ENCODE assay signal across 19 cellular contexts in the genomic region with DNA sequence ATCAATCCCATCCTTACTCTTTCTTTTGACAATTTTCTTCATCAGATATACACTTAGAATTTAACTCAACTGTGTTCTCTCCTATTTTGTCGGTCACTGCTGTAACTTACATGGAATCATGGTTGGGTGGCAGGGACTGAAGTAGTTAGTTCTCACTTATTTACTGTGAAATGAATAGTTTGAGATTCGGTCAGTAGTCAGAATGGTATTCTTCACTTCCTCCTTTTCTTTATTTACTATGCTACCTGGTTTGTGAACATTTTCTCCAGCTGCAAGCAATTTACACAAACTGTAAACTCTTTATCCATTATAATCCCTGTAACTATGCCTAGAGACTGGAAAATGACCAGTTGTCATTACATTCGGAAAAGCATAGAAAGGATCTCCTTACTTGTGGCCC. TPM values are rescaled to one million over a fixed set of nuclear protein-coding genes. Genes with fewer than 3 reads are reported as not detected.
DNase-seq lines count a peak whose midpoint lies in the region; ATAC-seq and TF ChIP-seq lines count a peak whose summit lies in the region.
"Had no signal": no experiment of that assay in that cellular context is flagged by ENCODE, and none has a peak within 500 bp of the region (broad histone marks: within the 10 kb centered on the region; RNA-seq: fewer than 3 reads in every experiment).

No MANE protein-coding gene starts in this region.

- H3K9me3 Mint-ChIP-seq in Calu3 (ENCODE audit: low read depth, unreplicated experiment) = no peaks in the 10 kb centered on the region
- H3K9me3 Mint-ChIP-seq: activated T-cell treated with anti-CD3 and anti-CD28 coated beads, Interleukin-2, amount 50 U/mL, for 4 hours; neural progenitor cell had no signal

- CTCF ChIA-PET in Calu3 (lab: Charles Lee) = no interaction called here

- no peaks in the 10 kb centered on the region for H3K4me1 Mint-ChIP-seq in Calu3 (ENCODE audit: low read depth, unreplicated experiment)

- no TSS peak for BruUV-seq in Calu3 (replicated peaks; lab: Mats Ljungman, UMichigan)

- peaks cover 84% of the 10 kb centered on the region for H3K27me3 Mint-ChIP-seq in Calu3 (ENCODE audit: unreplicated experiment)

- ATAC-seq in GM18519 (IDR thresholded peaks at IDR 0.05; ENCODE audit: low FRiP score, unreplicated experiment) = peak; percentile 93
- ATAC-seq in GM21360 (IDR thresholded peaks at IDR 0.05; ENCODE audit: unreplicated experiment) = peak; percentile 92
- ATAC-seq in HG02884 (IDR thresholded peaks at IDR 0.05; ENCODE audit: unreplicated experiment) = peak; percentile 91
- peak; percentile 93 for ATAC-seq in HG03520 (IDR thresholded peaks at IDR 0.05; ENCODE audit: unreplicated experiment)
- ATAC-seq: activated T-cell treated with anti-CD3 and anti-CD28 coated beads, Interleukin-2, amount 50 U/mL, for 4 hours had no signal

- H3K4me3 Mint-ChIP-seq in Calu3 (ENCODE audit: low read depth, unreplicated experiment) = no peak overlapping the region
- H3K4me3 Mint-ChIP-seq: activated naive CD8-positive, alpha-beta T cell; activated T-cell treated with anti-CD3 and anti-CD28 coated beads, Interleukin-2, amount 50 U/mL, for 4 hours; neural progenitor cell had no signal

- intact Hi-C loops in Calu3 (cut with micrococcal nuclease; ENCODE audit: unreplicated experiment) = no loop called here

- TF ChIP-seq CTCF in Calu3 (IDR thresholded peaks at IDR 0.05; ENCODE audit: unreplicated experiment) = no peak

- no peak for DNase-seq in HT-29 (ENCODE audit: low spot score)
- DNase-seq in central memory CD4-positive, alpha-beta T cell = no peak
- DNase-seq in NCI-H1105 treated with DMSO at 0.1 percent for 48 hours (lab: John Stamatoyannopoulos, UW) = no peak
- DNase-seq in Calu3 = no peak
- DNase-seq: activated CD4-positive, alpha-beta T cell treated with anti-CD3 and anti-CD28 coated beads, Interleukin-2, amount 50 U/mL, for 48 hours; activated T-cell treated with anti-CD3 and anti-CD28 coated beads, Interleukin-2, amount 50 U/mL, for 4 hours; brain microvascular endothelial cell; dorsolateral prefrontal cortex; GM23248; mesendoderm; NCI-H774; Peyer's patch; stomach had no signal

- no peak overlapping the region for H3K27ac Mint-ChIP-seq in Calu3 (ENCODE audit: unreplicated experiment)
- H3K27ac Mint-ChIP-seq: activated naive CD8-positive, alpha-beta T cell; neural progenitor cell had no signal

- no peaks in the 10 kb centered on the region for H3K36me3 Mint-ChIP-seq in Calu3 (ENCODE audit: insufficient read depth, unreplicated experiment)
- H3K36me3 Mint-ChIP-seq: activated naive CD8-positive, alpha-beta T cell; neural progenitor cell had no signal

RNA-seq across cellular contexts. Expression of a gene that starts 41.5 kb away (rescaled TPM):
- total RNA-seq in HT-29 (2014; rRNA removed; shearing (Covaris generic)) = not detected in 2 replicates
- total RNA-seq in Calu3 (2022) = not detected in 2 replicates
- total RNA-seq: activated T-cell treated with anti-CD3 and anti-CD28 coated beads, Interleukin-2, amount 50 U/mL, for 4 hours had no signal
